In genomic region chrX:133191739-133192039, GRCh38 we compare ENCODE assay signal across 1 cellular context.
TF ChIP-seq lines count a peak whose summit lies in the region.

No MANE protein-coding gene starts in this region.

TF ChIP-seq in GM23338, 12 proteins besides CTCF, POLR2A, EP300 and RAD21 (continued from another document):
- TF ChIP-seq ZNF462 (CRISPR knock-in tag; IDR thresholded peaks at IDR 0.05) = no peak
- no peak for TF ChIP-seq ETS1 (IDR thresholded peaks at IDR 0.05)
- TF ChIP-seq CREB1 (CRISPR knock-in tag; IDR thresholded peaks at IDR 0.05; ENCODE audit: low read depth) = no peak
- no peak for TF ChIP-seq JUNB (IDR thresholded peaks at IDR 0.05; ENCODE audit: unreplicated experiment)
- TF ChIP-seq EZH2phosphoT487 (IDR thresholded peaks at IDR 0.05; ENCODE audit: unreplicated experiment) = no peak
- no peak for TF ChIP-seq STAT1 (IDR thresholded peaks at IDR 0.05; ENCODE audit: unreplicated experiment)
- TF ChIP-seq ZNF331 (CRISPR knock-in tag; IDR thresholded peaks at IDR 0.05; ENCODE audit: low read depth) = no peak
